Comparison of ENCODE assay signal across 11 cellular contexts in genomic region chr10:73762915-73763314, GRCh38. TPM values are rescaled to one million over a fixed set of nuclear protein-coding genes. Genes with fewer than 3 reads are reported as not detected.
DNase-seq lines count a peak whose midpoint lies in the region; ATAC-seq and TF ChIP-seq lines count a peak whose summit lies in the region.
"Had no signal": no experiment of that assay in that cellular context is flagged by ENCODE, and none has a peak within 500 bp of the region (broad histone marks: within the 10 kb centered on the region; RNA-seq: fewer than 3 reads in every experiment).

No MANE protein-coding gene starts in this region.

- POLR2A ChIA-PET in MCF 10A (lab: Yijun Ruan, JAX) = interaction anchor here (0.8 to 2.9 kb wide), 4 partner anchors 10 to 271 kb away, joined by 3 to 28 read pairs (median 13); partner anchors contain the start of genes CHCHD1 and SEC24C

- no peaks in the 10 kb centered on the region for H3K9me3 ChIP-seq in breast epithelium
- H3K9me3 ChIP-seq: upper lobe of right lung had no signal

- H3K4me1 Mint-ChIP-seq in MCF 10A (ENCODE audit: insufficient read depth, unreplicated experiment) = peaks cover 23% of the 10 kb centered on the region
- H3K4me1 Mint-ChIP-seq in T-helper 2 cell treated with Interferon-gamma antibody and Interleukin-4, amounts not matched to agents 5 μg/mL and 100 μg/mL, for 36 hours (ENCODE audit: low read depth) = peaks cover 27% of the 10 kb centered on the region
- H3K4me1 Mint-ChIP-seq in endothelial cell (ENCODE audit: unreplicated experiment) = peaks cover 12% of the 10 kb centered on the region
- no peaks in the 10 kb centered on the region for H3K4me1 Mint-ChIP-seq in type B pancreatic cell (ENCODE audit: unreplicated experiment)
- H3K4me1 Mint-ChIP-seq: GM23338 had no signal

- DNase-seq in MCF 10A (ENCODE audit: unreplicated experiment) = peak; percentile 36
- DNase-seq in breast epithelium (ENCODE audit: low spot score in 2 of 2) = no peak
- no peak for DNase-seq in T-helper 2 cell treated with Interferon-gamma antibody and Interleukin-4, amounts not matched to agents 5 μg/mL and 100 μg/mL, for 36 hours (ENCODE audit: low spot score)
- no peak for DNase-seq in endothelial cell (ENCODE audit: low spot score)
- no peak for DNase-seq in type B pancreatic cell (ENCODE audit: extremely low spot score, unreplicated experiment)
- no peak for DNase-seq in DMS79 treated with DMSO at 0.1 percent for 48 hours (lab: John Stamatoyannopoulos, UW)
- no peak for DNase-seq in NCI-H2196 (lab: John Stamatoyannopoulos, UW; ENCODE audit: unreplicated experiment)
- DNase-seq: NCI-H1694, upper lobe of right lung had no signal

- H3K9me3 Mint-ChIP-seq in MCF 10A (ENCODE audit: unreplicated experiment) (no peaks in the 10 kb centered on the region), endothelial cell (ENCODE audit: unreplicated experiment) (no peaks in the 10 kb centered on the region), type B pancreatic cell (no peaks in the 10 kb centered on the region)
- H3K9me3 Mint-ChIP-seq in T-helper 2 cell treated with Interferon-gamma antibody and Interleukin-4, amounts not matched to agents 5 μg/mL and 100 μg/mL, for 36 hours = no peaks in the 10 kb centered on the region
- H3K9me3 Mint-ChIP-seq: GM23338 had no signal

- H3K4me3 Mint-ChIP-seq in MCF 10A (ENCODE audit: unreplicated experiment) (peak overlapping the region; percentile 3), endothelial cell (ENCODE audit: unreplicated experiment) (peak overlapping the region; percentile 37), type B pancreatic cell (no peak overlapping the region)
- no peak overlapping the region for H3K4me3 Mint-ChIP-seq in T-helper 2 cell treated with Interferon-gamma antibody and Interleukin-4, amounts not matched to agents 5 μg/mL and 100 μg/mL, for 36 hours
- H3K4me3 Mint-ChIP-seq: GM23338 had no signal

- no TSS peak for BruUV-seq in MCF 10A (replicated peaks; lab: Mats Ljungman, UMichigan)

- intact Hi-C loops in MCF 10A (cut with micrococcal nuclease) = no loop called here
- intact Hi-C loops in breast epithelium (cut with DNase I; ENCODE audit: low total_unique reads) = no loop called here

- CTCF ChIA-PET in MCF 10A (lab: Yijun Ruan, JAX) = interaction anchor here (0.6 to 1.1 kb wide), 3 partner anchors 9 to 195 kb away, joined by 3 read pairs; a partner anchor contains a TSS

- no peaks in the 10 kb centered on the region for H3K27me3 ChIP-seq in breast epithelium
- H3K27me3 ChIP-seq: upper lobe of right lung had no signal

- no peak for TF ChIP-seq POLR2A in breast epithelium (IDR thresholded peaks at IDR 0.05)

- H3K27me3 Mint-ChIP-seq in MCF 10A (ENCODE audit: insufficient read depth, unreplicated experiment) (no peaks in the 10 kb centered on the region), endothelial cell (ENCODE audit: unreplicated experiment) (peaks cover 6% of the 10 kb centered on the region), type B pancreatic cell (no peaks in the 10 kb centered on the region)
- H3K27me3 Mint-ChIP-seq in T-helper 2 cell treated with Interferon-gamma antibody and Interleukin-4, amounts not matched to agents 5 μg/mL and 100 μg/mL, for 36 hours (ENCODE audit: low read depth) = no peaks in the 10 kb centered on the region

- no peak for TF ChIP-seq CTCF in MCF 10A (IDR thresholded peaks at IDR 0.05; ENCODE audit: unreplicated experiment)
- TF ChIP-seq CTCF in breast epithelium (IDR thresholded peaks at IDR 0.05) = no peak
- TF ChIP-seq CTCF in endothelial cell (IDR thresholded peaks at IDR 0.05; ENCODE audit: unreplicated experiment) = no peak
- no peak for TF ChIP-seq CTCF in type B pancreatic cell (conservative IDR thresholded peaks at IDR 0.05)

- H3K27ac Mint-ChIP-seq in MCF 10A (ENCODE audit: low read depth, unreplicated experiment) = peak overlapping the region; percentile 8
- H3K27ac Mint-ChIP-seq in T-helper 2 cell treated with Interferon-gamma antibody and Interleukin-4, amounts not matched to agents 5 μg/mL and 100 μg/mL, for 36 hours = peak overlapping the region; percentile 52
- H3K27ac Mint-ChIP-seq in endothelial cell (ENCODE audit: unreplicated experiment) = peak overlapping the region; percentile 72
- peak overlapping the region; percentile 0 for H3K27ac Mint-ChIP-seq in type B pancreatic cell
- H3K27ac Mint-ChIP-seq: GM23338 had no signal

- H3K36me3 Mint-ChIP-seq in MCF 10A (ENCODE audit: insufficient read depth, unreplicated experiment) (peaks cover 79% of the 10 kb centered on the region), endothelial cell (ENCODE audit: low read depth, unreplicated experiment) (peaks cover 67% of the 10 kb centered on the region), type B pancreatic cell (peaks cover 45% of the 10 kb centered on the region)
- H3K36me3 Mint-ChIP-seq in T-helper 2 cell treated with Interferon-gamma antibody and Interleukin-4, amounts not matched to agents 5 μg/mL and 100 μg/mL, for 36 hours (ENCODE audit: low read depth) = peaks cover 68% of the 10 kb centered on the region

- no peaks in the 10 kb centered on the region for H3K4me1 ChIP-seq in breast epithelium

- no peak overlapping the region for H3K27ac ChIP-seq in breast epithelium
- H3K27ac ChIP-seq: upper lobe of right lung had no signal

- H3K36me3 ChIP-seq in breast epithelium = peaks cover 23% of the 10 kb centered on the region

- ATAC-seq in HG03571 (IDR thresholded peaks at IDR 0.05; ENCODE audit: unreplicated experiment) = no peak
- ATAC-seq: GM23338, upper lobe of right lung had no signal

- H3K4me3 ChIP-seq in breast epithelium = no peak overlapping the region
- H3K4me3 ChIP-seq: GM23338, upper lobe of right lung had no signal

RNA-seq across cellular contexts. Expression of gene SEC24C, which starts 18.7 kb away (rescaled TPM):
- total RNA-seq in MCF 10A (2022) (78.0 and 97.9 TPM in 2 replicates), breast epithelium (10 to 100 TPM; 33.9 to 57.7 (median 50.1) TPM), endothelial cell (ENCODE audit: unreplicated experiment) (102 TPM), type B pancreatic cell (ENCODE audit: low replicate concordance) (75.5 and 90.3 TPM in 2 replicates)

RNA-seq across cellular contexts. Expression of gene CHCHD1, which starts 18.9 kb away (rescaled TPM):
- total RNA-seq in MCF 10A (2022) = 13.1 and 19.5 TPM in 2 replicates
- 10 to 100 TPM; 25.1 to 37.0 (median 29.9) TPM for total RNA-seq in breast epithelium
- total RNA-seq in endothelial cell (ENCODE audit: unreplicated experiment) = 22.5 TPM
- total RNA-seq in type B pancreatic cell (ENCODE audit: low replicate concordance) = 32.6 and 37.1 TPM in 2 replicates

RNA-seq across cellular contexts. Expression of gene ZSWIM8, which starts 22.5 kb away (rescaled TPM):
- total RNA-seq in MCF 10A (2022) = 84.2 and 112 TPM in 2 replicates
- total RNA-seq in breast epithelium = 10 to 100 TPM; 79.2 to 87.8 (median 84.2) TPM
- total RNA-seq in endothelial cell (ENCODE audit: unreplicated experiment) = 176 TPM
- 131 and 139 TPM in 2 replicates for total RNA-seq in type B pancreatic cell (ENCODE audit: low replicate concordance)

RNA-seq across cellular contexts. Expression of gene NDST2, which starts 48.5 kb away (rescaled TPM):
- total RNA-seq in MCF 10A (2022) = 22.9 and 25.2 TPM in 2 replicates
- total RNA-seq in breast epithelium = 10 to 100 TPM; 30.7 to 37.7 (median 33.8) TPM
- 32.8 TPM for total RNA-seq in endothelial cell (ENCODE audit: unreplicated experiment)
- 27.1 and 33.5 TPM in 2 replicates for total RNA-seq in type B pancreatic cell (ENCODE audit: low replicate concordance)

Comparison
In these comparisons a context has a peak if more than half of its experiments do, and no peak if none do; other contexts are left out.
1. H3K27ac Mint-ChIP-seq: peak in every context shown above with its lines; median percentile 72 in endothelial cell; 52 in T-helper 2 cell treated with Interferon-gamma antibody and Interleukin-4, amounts not matched to agents 5 μg/mL and 100 μg/mL, for 36 hours; 8 in MCF 10A; 0 in type B pancreatic cell.
2. H3K4me3 Mint-ChIP-seq: peak in MCF 10A (single experiment) and endothelial cell (single experiment); none in T-helper 2 cell treated with Interferon-gamma antibody and Interleukin-4, amounts not matched to agents 5 μg/mL and 100 μg/mL, for 36 hours (single experiment) and type B pancreatic cell (single experiment).